25 cellular contexts compared by ENCODE assay signal in genomic region chr1:178291166-178291565, GRCh38.
DNase-seq lines count a peak whose midpoint lies in the region; ATAC-seq, FAIRE-seq and TF ChIP-seq lines count a peak whose summit lies in the region.
"Had no signal": no experiment of that assay in that cellular context is flagged by ENCODE, and none has a peak within 500 bp of the region (broad histone marks: within the 10 kb centered on the region; RNA-seq: fewer than 3 reads in every experiment).

No MANE protein-coding gene starts in this region.

- TF ChIP-seq CTCF in A549 (IDR thresholded peaks at IDR 0.05) (no peak), D721Med (IDR thresholded peaks at IDR 0.05; ENCODE audit: insufficient read depth, missing control alignments) (no peak), WTC11 (IDR thresholded peaks at IDR 0.05) (no peak), stomach (IDR thresholded peaks at IDR 0.05) (no peak)

- H3K4me3 ChIP-seq in A549 (no peak overlapping the region), stomach (no peak overlapping the region)
- H3K4me3 ChIP-seq: BLaER1 treated with 17β-estradiol and CSF1 and Interleukin-3, amounts not matched to agents 10 nM and 100 nM; GM12878 had no signal

- intact Hi-C loops in stomach (cut with DNase I; ENCODE audit: low total_unique reads) = no loop called here

- no peak for TF ChIP-seq POLR2A in A549 (IDR thresholded peaks at IDR 0.05; ENCODE audit: low read length)
- no peak for TF ChIP-seq POLR2A in stomach (IDR thresholded peaks at IDR 0.05)

- no peak overlapping the region for H3K4me3 Mint-ChIP-seq in WTC11
- H3K4me3 Mint-ChIP-seq: B cell; CD4-positive, alpha-beta T cell; CD8-positive, alpha-beta T cell had no signal

- no peaks in the 10 kb centered on the region for H3K27me3 ChIP-seq in stomach
- H3K27me3 ChIP-seq: BLaER1 treated with 17β-estradiol and CSF1 and Interleukin-3, amounts not matched to agents 10 nM and 100 nM had no signal

- TF ChIP-seq EP300 in A549 (IDR thresholded peaks at IDR 0.05) (no peak), stomach (IDR thresholded peaks at IDR 0.05) (no peak)

- TF ChIP-seq RAD21 in A549 (conservative IDR thresholded peaks at IDR 0.05 in 1 of 2, IDR thresholded peaks at IDR 0.05 in 1 of 2) = no peak

- H3K36me3 ChIP-seq in stomach = no peaks in the 10 kb centered on the region
- H3K36me3 ChIP-seq: BLaER1 treated with 17β-estradiol and CSF1 and Interleukin-3, amounts not matched to agents 10 nM and 100 nM had no signal

- H3K27ac ChIP-seq in A549 (no peak overlapping the region), stomach (no peak overlapping the region)
- H3K27ac ChIP-seq: BLaER1 treated with 17β-estradiol and CSF1 and Interleukin-3, amounts not matched to agents 10 nM and 100 nM had no signal

- POLR2A ChIA-PET in A549 (lab: Yijun Ruan, JAX) = no interaction called here
- POLR2A ChIA-PET in WTC11 (lab: Charles Lee) = no interaction called here

- no peaks in the 10 kb centered on the region for H3K27me3 Mint-ChIP-seq in WTC11 (ENCODE audit: low read depth)

- FAIRE-seq in A549 (lab: Jason Lieb, UNC) = peak; percentile 13
- FAIRE-seq in D721Med (lab: Jason Lieb, UNC) = peak; percentile 87
- FAIRE-seq: A204.1, GM12878, GM12892, GM18507 had no signal

- H3K4me1 ChIP-seq in A549 (no peaks in the 10 kb centered on the region), stomach (no peaks in the 10 kb centered on the region)
- H3K4me1 ChIP-seq: BLaER1 treated with 17β-estradiol and CSF1 and Interleukin-3, amounts not matched to agents 10 nM and 100 nM had no signal

- CTCF ChIA-PET in A549 (lab: Yijun Ruan, JAX) (interaction anchor here (1.5 kb wide), 2 partner anchors 9 to 259 kb away, joined by 3 to 4 read pairs; no protein-coding TSS in a partner anchor), WTC11 (lab: Charles Lee) (no interaction called here)

- H3K9me3 Mint-ChIP-seq in WTC11 = no peaks in the 10 kb centered on the region
- H3K9me3 Mint-ChIP-seq: CD4-positive, alpha-beta T cell; CD8-positive, alpha-beta T cell had no signal

- peaks cover 43% of the 10 kb centered on the region for H3K4me1 Mint-ChIP-seq in WTC11
- H3K4me1 Mint-ChIP-seq: B cell had no signal

- DNase-seq in A549 (ENCODE audit: low read depth in 1 of 2, low spot score in 1 of 2) (no peak), D721Med (ENCODE audit: insufficient read length, low spot score) (no peak), WTC11 (ENCODE audit: low spot score) (no peak), stomach (no peak)
- DNase-seq in stimulated activated CD4-positive, alpha-beta T cell treated with anti-CD3 and anti-CD28 coated beads, Interleukin-12 subunit alpha, Interleukin-12 subunit beta, amount 100 ng/mL, for 4 hours = no peak
- DNase-seq: 8988T; AML-193; Caco-2; Calu3; CD4-positive, alpha-beta T cell; CD8-positive, alpha-beta T cell; DMS 273 treated with DMSO at 0.1 percent for 48 hours; DMS153; DMS53; DMS79; DND-41; EL; GDM1 had no signal

- peaks cover 29% of the 10 kb centered on the region for H3K36me3 Mint-ChIP-seq in WTC11
- H3K36me3 Mint-ChIP-seq: CD8-positive, alpha-beta T cell had no signal

- H3K9me3 ChIP-seq in A549 = no peaks in the 10 kb centered on the region
- H3K9me3 ChIP-seq in stomach = no peaks in the 10 kb centered on the region
- H3K9me3 ChIP-seq: BLaER1 treated with 17β-estradiol and CSF1 and Interleukin-3, amounts not matched to agents 10 nM and 100 nM; Caco-2 had no signal

- ATAC-seq in A549 (no peak), WTC11 (no peak), GM21381 (IDR thresholded peaks at IDR 0.05; ENCODE audit: unreplicated experiment) (no peak)
- ATAC-seq: CD8-positive, alpha-beta T cell; GM12878 had no signal

- H3K27ac Mint-ChIP-seq in WTC11 = peak overlapping the region; percentile 9
- H3K27ac Mint-ChIP-seq: B cell; CD4-positive, alpha-beta T cell; CD8-positive, alpha-beta T cell had no signal

- no peak overlapping the region for H3K4me2 ChIP-seq in A549
- H3K4me2 ChIP-seq: BLaER1 treated with 17β-estradiol and CSF1 and Interleukin-3, amounts not matched to agents 10 nM and 100 nM had no signal

- 90% methylated on average over 1 of the region's 1 CpG for WGBS in A549 (ENCODE audit: missing lambda C conversion rate)
- WGBS in stomach, 5 donors = 89 to 98% (median 97%) methylated on average over 1 of the region's 1 CpG

TF ChIP-seq in A549, 52 proteins besides CTCF, POLR2A, EP300 and RAD21 (continues in another document):
- TF ChIP-seq, protein P1, sequence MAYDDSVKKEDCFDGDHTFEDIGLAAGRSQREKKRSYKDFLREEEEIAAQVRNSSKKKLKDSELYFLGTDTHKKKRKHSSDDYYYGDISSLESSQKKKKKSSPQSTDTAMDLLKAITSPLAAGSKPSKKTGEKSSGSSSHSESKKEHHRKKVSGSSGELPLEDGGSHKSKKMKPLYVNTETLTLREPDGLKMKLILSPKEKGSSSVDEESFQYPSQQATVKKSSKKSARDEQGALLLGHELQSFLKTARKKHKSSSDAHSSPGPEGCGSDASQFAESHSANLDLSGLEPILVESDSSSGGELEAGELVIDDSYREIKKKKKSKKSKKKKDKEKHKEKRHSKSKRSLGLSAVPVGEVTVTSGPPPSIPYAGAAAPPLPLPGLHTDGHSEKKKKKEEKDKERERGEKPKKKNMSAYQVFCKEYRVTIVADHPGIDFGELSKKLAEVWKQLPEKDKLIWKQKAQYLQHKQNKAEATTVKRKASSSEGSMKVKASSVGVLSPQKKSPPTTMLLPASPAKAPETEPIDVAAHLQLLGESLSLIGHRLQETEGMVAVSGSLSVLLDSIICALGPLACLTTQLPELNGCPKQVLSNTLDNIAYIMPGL (CRISPR knock-in tag; IDR thresholded peaks at IDR 0.05; ENCODE audit: borderline replicate concordance) = no peak
- no peak for TF ChIP-seq CEBPB (IDR thresholded peaks at IDR 0.05)
- no peak for TF ChIP-seq ZFP36 (IDR thresholded peaks at IDR 0.05; ENCODE audit: borderline replicate concordance, partially characterized antibody)
- TF ChIP-seq ZC3H11A (IDR thresholded peaks at IDR 0.05) = no peak
- TF ChIP-seq MYC (IDR thresholded peaks at IDR 0.05; ENCODE audit: borderline replicate concordance, low read length) = no peak
- TF ChIP-seq ESRRA (IDR thresholded peaks at IDR 0.05; ENCODE audit: borderline replicate concordance, low read length) = no peak
- TF ChIP-seq, protein P2, sequence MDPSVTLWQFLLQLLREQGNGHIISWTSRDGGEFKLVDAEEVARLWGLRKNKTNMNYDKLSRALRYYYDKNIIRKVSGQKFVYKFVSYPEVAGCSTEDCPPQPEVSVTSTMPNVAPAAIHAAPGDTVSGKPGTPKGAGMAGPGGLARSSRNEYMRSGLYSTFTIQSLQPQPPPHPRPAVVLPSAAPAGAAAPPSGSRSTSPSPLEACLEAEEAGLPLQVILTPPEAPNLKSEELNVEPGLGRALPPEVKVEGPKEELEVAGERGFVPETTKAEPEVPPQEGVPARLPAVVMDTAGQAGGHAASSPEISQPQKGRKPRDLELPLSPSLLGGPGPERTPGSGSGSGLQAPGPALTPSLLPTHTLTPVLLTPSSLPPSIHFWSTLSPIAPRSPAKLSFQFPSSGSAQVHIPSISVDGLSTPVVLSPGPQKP (IDR thresholded peaks at IDR 0.05; ENCODE audit: low read depth, low read length) = no peak
- TF ChIP-seq CBX8 (IDR thresholded peaks at IDR 0.05) = no peak

TF ChIP-seq in WTC11, 78 proteins besides CTCF, POLR2A, EP300 and RAD21 (continues in another document):
- TF ChIP-seq CREM (CRISPR knock-in tag; IDR thresholded peaks at IDR 0.05) = no peak
- no peak for TF ChIP-seq ERG (CRISPR knock-in tag; IDR thresholded peaks at IDR 0.05)
- TF ChIP-seq USF1 (CRISPR knock-in tag; IDR thresholded peaks at IDR 0.05) = no peak
- TF ChIP-seq ZBTB21 (CRISPR knock-in tag; IDR thresholded peaks at IDR 0.05; ENCODE audit: borderline replicate concordance) = no peak
- no peak for TF ChIP-seq ATF6 (CRISPR knock-in tag; IDR thresholded peaks at IDR 0.05)
